1 cellular context compared by ENCODE assay signal in genomic region chr1:53220171-53220961, GRCh38.
TF ChIP-seq lines count a peak whose summit lies in the region.

TSS of gene CZIB (minus strand) at chr1:53220634. CDS start at chr1:53220575, 59 bp downstream.

TF ChIP-seq in SK-N-SH, 30 proteins besides CTCF, POLR2A, EP300 and RAD21 (continued from another document):
- TF ChIP-seq, protein P1, sequence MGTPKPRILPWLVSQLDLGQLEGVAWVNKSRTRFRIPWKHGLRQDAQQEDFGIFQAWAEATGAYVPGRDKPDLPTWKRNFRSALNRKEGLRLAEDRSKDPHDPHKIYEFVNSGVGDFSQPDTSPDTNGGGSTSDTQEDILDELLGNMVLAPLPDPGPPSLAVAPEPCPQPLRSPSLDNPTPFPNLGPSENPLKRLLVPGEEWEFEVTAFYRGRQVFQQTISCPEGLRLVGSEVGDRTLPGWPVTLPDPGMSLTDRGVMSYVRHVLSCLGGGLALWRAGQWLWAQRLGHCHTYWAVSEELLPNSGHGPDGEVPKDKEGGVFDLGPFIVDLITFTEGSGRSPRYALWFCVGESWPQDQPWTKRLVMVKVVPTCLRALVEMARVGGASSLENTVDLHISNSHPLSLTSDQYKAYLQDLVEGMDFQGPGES (IDR thresholded peaks at IDR 0.05; ENCODE audit: low read depth, low read length) = no peak
- no peak for TF ChIP-seq RXRA (IDR thresholded peaks at IDR 0.05; ENCODE audit: borderline replicate concordance, low read depth)
- peak; percentile 54 for TF ChIP-seq TAF1 (IDR thresholded peaks at IDR 0.05; ENCODE audit: borderline replicate concordance, low read depth, low read length)
- TF ChIP-seq, protein P2, sequence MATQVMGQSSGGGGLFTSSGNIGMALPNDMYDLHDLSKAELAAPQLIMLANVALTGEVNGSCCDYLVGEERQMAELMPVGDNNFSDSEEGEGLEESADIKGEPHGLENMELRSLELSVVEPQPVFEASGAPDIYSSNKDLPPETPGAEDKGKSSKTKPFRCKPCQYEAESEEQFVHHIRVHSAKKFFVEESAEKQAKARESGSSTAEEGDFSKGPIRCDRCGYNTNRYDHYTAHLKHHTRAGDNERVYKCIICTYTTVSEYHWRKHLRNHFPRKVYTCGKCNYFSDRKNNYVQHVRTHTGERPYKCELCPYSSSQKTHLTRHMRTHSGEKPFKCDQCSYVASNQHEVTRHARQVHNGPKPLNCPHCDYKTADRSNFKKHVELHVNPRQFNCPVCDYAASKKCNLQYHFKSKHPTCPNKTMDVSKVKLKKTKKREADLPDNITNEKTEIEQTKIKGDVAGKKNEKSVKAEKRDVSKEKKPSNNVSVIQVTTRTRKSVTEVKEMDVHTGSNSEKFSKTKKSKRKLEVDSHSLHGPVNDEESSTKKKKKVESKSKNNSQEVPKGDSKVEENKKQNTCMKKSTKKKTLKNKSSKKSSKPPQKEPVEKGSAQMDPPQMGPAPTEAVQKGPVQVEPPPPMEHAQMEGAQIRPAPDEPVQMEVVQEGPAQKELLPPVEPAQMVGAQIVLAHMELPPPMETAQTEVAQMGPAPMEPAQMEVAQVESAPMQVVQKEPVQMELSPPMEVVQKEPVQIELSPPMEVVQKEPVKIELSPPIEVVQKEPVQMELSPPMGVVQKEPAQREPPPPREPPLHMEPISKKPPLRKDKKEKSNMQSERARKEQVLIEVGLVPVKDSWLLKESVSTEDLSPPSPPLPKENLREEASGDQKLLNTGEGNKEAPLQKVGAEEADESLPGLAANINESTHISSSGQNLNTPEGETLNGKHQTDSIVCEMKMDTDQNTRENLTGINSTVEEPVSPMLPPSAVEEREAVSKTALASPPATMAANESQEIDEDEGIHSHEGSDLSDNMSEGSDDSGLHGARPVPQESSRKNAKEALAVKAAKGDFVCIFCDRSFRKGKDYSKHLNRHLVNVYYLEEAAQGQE (IDR thresholded peaks at IDR 0.05; ENCODE audit: low read depth, low read length) = peak; percentile 29; the same call in 1 of the 2 replicates
- TF ChIP-seq MAX (IDR thresholded peaks at IDR 0.05; ENCODE audit: low read depth) = peak; percentile 83
- peak; percentile 72 for TF ChIP-seq NRF1 (IDR thresholded peaks at IDR 0.05; ENCODE audit: low read depth, low read length)
- TF ChIP-seq RFX5 (IDR thresholded peaks at IDR 0.05; ENCODE audit: low read length) = no peak
- TF ChIP-seq, protein P3, sequence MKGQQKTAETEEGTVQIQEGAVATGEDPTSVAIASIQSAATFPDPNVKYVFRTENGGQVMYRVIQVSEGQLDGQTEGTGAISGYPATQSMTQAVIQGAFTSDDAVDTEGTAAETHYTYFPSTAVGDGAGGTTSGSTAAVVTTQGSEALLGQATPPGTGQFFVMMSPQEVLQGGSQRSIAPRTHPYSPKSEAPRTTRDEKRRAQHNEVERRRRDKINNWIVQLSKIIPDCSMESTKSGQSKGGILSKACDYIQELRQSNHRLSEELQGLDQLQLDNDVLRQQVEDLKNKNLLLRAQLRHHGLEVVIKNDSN (IDR thresholded peaks at IDR 0.05; ENCODE audit: borderline replicate concordance, low read depth) = no peak
- no peak for TF ChIP-seq EZH2phosphoT487 (IDR thresholded peaks at IDR 0.05; ENCODE audit: borderline replicate concordance, low read depth)
- TF ChIP-seq ELF1 (IDR thresholded peaks at IDR 0.05) = no peak
